10 cellular contexts compared by ENCODE assay signal in the genomic region with DNA sequence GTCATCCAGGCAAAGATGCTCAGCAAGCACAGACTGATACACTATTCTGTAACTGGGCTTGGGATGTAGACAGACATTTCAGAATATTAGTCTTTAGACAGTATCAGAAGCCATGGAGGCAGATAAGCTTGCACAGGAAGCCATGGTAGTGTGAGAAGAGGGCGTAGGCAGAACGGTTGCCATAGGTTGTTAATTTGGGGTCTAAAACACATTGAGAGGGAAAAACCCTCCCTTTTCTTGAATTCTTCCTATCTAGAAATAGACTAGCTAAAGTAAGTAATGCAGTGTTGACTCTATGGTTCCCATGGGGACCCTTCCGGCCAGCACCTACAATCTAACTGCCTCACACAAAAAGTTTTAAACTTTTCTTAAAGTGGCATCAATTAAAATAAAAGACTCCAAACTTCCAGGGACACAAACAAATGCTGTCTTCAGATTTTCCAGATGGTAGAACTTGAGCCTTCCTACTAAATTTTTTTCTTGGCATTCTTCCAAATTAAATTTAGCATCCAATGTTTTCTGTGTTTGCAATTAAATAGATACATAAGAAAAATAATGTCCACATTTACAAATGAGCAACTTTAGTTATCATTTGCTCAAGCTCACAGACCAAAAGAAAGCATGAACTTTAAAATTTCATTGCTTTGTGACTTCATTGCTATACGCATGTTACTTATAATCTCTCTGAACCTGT. TPM values are rescaled to one million over a fixed set of nuclear protein-coding genes. Genes with fewer than 3 reads are reported as not detected.
DNase-seq lines count a peak whose midpoint lies in the region; ATAC-seq and TF ChIP-seq lines count a peak whose summit lies in the region.
"Had no signal": no experiment of that assay in that cellular context is flagged by ENCODE, and none has a peak within 500 bp of the region (broad histone marks: within the 10 kb centered on the region; RNA-seq: fewer than 3 reads in every experiment).

No MANE protein-coding gene starts in this region.

- peaks cover 19% of the 10 kb centered on the region for H3K4me1 ChIP-seq in CD8-positive, alpha-beta T cell (ENCODE audit: insufficient read depth, low read length)
- H3K4me1 ChIP-seq in HUES48 (ENCODE audit: control insufficient read depth, insufficient read depth, low read length) (peaks cover 11% of the 10 kb centered on the region; the same call in 1 of the 2 replicates), body of pancreas (peaks cover 25% of the 10 kb centered on the region)

- peak overlapping the region; percentile 76 for H3K27ac ChIP-seq in CD8-positive, alpha-beta T cell (ENCODE audit: low read depth, low read length)
- H3K27ac ChIP-seq in HUES48 (ENCODE audit: low read depth, low read length) (no peak overlapping the region), body of pancreas (peak overlapping the region in 3 of 4 donors; percentile 94 to 100 (median 98))

- intact Hi-C loops in CD8-positive, alpha-beta T cell (cut with DNase I, micrococcal nuclease), result loop anchor here in 1 of 2 experiments (2.0 kb wide), 1 partner anchor 32 kb away; no protein-coding TSS in a partner anchor
- intact Hi-C loops in body of pancreas (cut with DNase I), result no loop called here
- intact Hi-C loops in natural killer cell (cut with micrococcal nuclease), result no loop called here

- no peaks in the 10 kb centered on the region for H3K27me3 Mint-ChIP-seq in CD8-positive, alpha-beta T cell (ENCODE audit: low read depth)
- H3K27me3 Mint-ChIP-seq in natural killer cell (ENCODE audit: low read depth in 2 of 2), result no peaks in the 10 kb centered on the region

- no peak for TF ChIP-seq POLR2A in body of pancreas (IDR thresholded peaks at IDR 0.05)

- H3K36me3 Mint-ChIP-seq in CD8-positive, alpha-beta T cell, result peaks cover 42% of the 10 kb centered on the region
- H3K36me3 Mint-ChIP-seq in natural killer cell, result no peaks in the 10 kb centered on the region

- H3K4me3 Mint-ChIP-seq in CD8-positive, alpha-beta T cell, result peak overlapping the region; percentile 26
- H3K4me3 Mint-ChIP-seq in natural killer cell, result peak overlapping the region; percentile 88

- peaks cover 7% of the 10 kb centered on the region for H3K36me3 ChIP-seq in CD8-positive, alpha-beta T cell (ENCODE audit: insufficient read depth, low read length)
- H3K36me3 ChIP-seq in HUES48 (ENCODE audit: control insufficient read depth, insufficient read depth, low read length) (peaks cover 43% of the 10 kb centered on the region), body of pancreas (replicated peaks in 1 of 2; ENCODE audit: insufficient read depth in 1 of 2, low read depth in 2 of 2) (peaks cover 3 to 7% of the 10 kb centered on the region in 2 donors)

- no peak for ATAC-seq in CD8-positive, alpha-beta T cell
- ATAC-seq in body of pancreas, result no peak
- ATAC-seq in natural killer cell, result no peak
- ATAC-seq in HG03520 (IDR thresholded peaks at IDR 0.05; ENCODE audit: unreplicated experiment), result no peak

- POLR2A ChIA-PET in CD8-positive, alpha-beta T cell (lab: Charles Lee), result interaction anchor here (2.0 to 3.0 kb wide), 3 partner anchors 30 to 35 kb away, joined by 9 to 32 read pairs (median 25); partner anchors contain the start of genes FKBP7 and PLEKHA3

- H3K9me3 ChIP-seq in CD8-positive, alpha-beta T cell (ENCODE audit: low read length), result no peaks in the 10 kb centered on the region
- H3K9me3 ChIP-seq in HUES48 (ENCODE audit: control insufficient read depth, insufficient read depth, low read length) (no peaks in the 10 kb centered on the region), body of pancreas (no peaks in the 10 kb centered on the region)

- CTCF ChIA-PET in CD8-positive, alpha-beta T cell (lab: Charles Lee), result interaction anchor here (3.9 kb wide), 1 partner anchor 35 kb away, joined by 24 read pairs; no protein-coding TSS in a partner anchor

- WGBS in body of pancreas, 2 donors, result 62 to 77% methylated on average over 4 of the region's 4 CpGs

- H3K27ac Mint-ChIP-seq in CD8-positive, alpha-beta T cell, result peak overlapping the region; percentile 64
- peak overlapping the region; percentile 2 to 17 for H3K27ac Mint-ChIP-seq in natural killer cell

- no peaks in the 10 kb centered on the region for H3K27me3 ChIP-seq in CD8-positive, alpha-beta T cell (ENCODE audit: insufficient read depth, low read length)
- H3K27me3 ChIP-seq in HUES48 (ENCODE audit: control insufficient read depth, insufficient read depth, low read length), result no peaks in the 10 kb centered on the region
- no peaks in the 10 kb centered on the region for H3K27me3 ChIP-seq in body of pancreas

- H3K4me3 ChIP-seq in CD8-positive, alpha-beta T cell (ENCODE audit: low read depth, low read length), result no peak overlapping the region
- peak overlapping the region; percentile 89 for H3K4me3 ChIP-seq in HUES48 (ENCODE audit: low read depth, low read length)
- no peak overlapping the region for H3K4me3 ChIP-seq in body of pancreas

- DNase-seq in CD8-positive, alpha-beta T cell, result no peak
- DNase-seq in body of pancreas (no peak), natural killer cell (no peak), Ammon's horn (ENCODE audit: low spot score) (no peak), NCI-H2081 treated with DMSO at 0.1 percent for 48 hours (lab: John Stamatoyannopoulos, UW) (no peak), kidney glomerular epithelial cell (lab: John Stamatoyannopoulos, UW) (no peak)
- DNase-seq: activated CD4-positive, alpha-beta T cell treated with anti-CD3 and anti-CD28 coated beads for 48 hours; NCI-H1436 treated with DMSO at 0.1 percent for 48 hours had no signal

- no peaks in the 10 kb centered on the region for H3K9me3 Mint-ChIP-seq in CD8-positive, alpha-beta T cell
- no peaks in the 10 kb centered on the region for H3K9me3 Mint-ChIP-seq in natural killer cell

- peaks cover 45% of the 10 kb centered on the region for H3K4me1 Mint-ChIP-seq in CD8-positive, alpha-beta T cell (ENCODE audit: low read depth)
- peaks cover 34 to 37% of the 10 kb centered on the region in 2 donors for H3K4me1 Mint-ChIP-seq in natural killer cell

- TF ChIP-seq CTCF in CD8-positive, alpha-beta T cell (IDR thresholded peaks at IDR 0.05), result no peak
- no peak for TF ChIP-seq CTCF in body of pancreas (IDR thresholded peaks at IDR 0.05)
- no peak for TF ChIP-seq CTCF in natural killer cell (IDR thresholded peaks at IDR 0.05)

- no peak overlapping the region for H3K9ac ChIP-seq in HUES48 (ENCODE audit: low read depth, low read length)

RNA-seq across cellular contexts. Expression of gene PRKRA, which starts 1.9 kb away (rescaled TPM):
- total RNA-seq in CD8-positive, alpha-beta T cell, result 100 to 1,000 TPM; 116 to 127 TPM
- total RNA-seq in body of pancreas (10 to 100 TPM; 21.5 to 35.9 TPM), natural killer cell (10 to 100 TPM; 42.1 to 48.3 (median 44.0) TPM)

RNA-seq across cellular contexts. Expression of gene PJVK, which starts 2.1 kb away (rescaled TPM):
- 1 to 10 TPM; 2.9 to 5.3 TPM for total RNA-seq in CD8-positive, alpha-beta T cell
- total RNA-seq in body of pancreas, result 1 to 10 TPM in 1 of 2 donors, not detected in 1; 4.2 TPM
- total RNA-seq in natural killer cell, result 1 to 10 TPM; 1.3 to 2.7 (median 2.5) TPM

RNA-seq across cellular contexts. Expression of gene FKBP7, which starts 29.3 kb away (rescaled TPM):
- total RNA-seq in CD8-positive, alpha-beta T cell, result under 1 TPM; 0.69 to 0.79 TPM
- total RNA-seq in body of pancreas (1 to 10 TPM; 2.9 to 4.6 TPM), natural killer cell (1 to 10 TPM; 1.1 to 1.3 (median 1.1) TPM)

RNA-seq across cellular contexts. Expression of gene PLEKHA3, which starts 31.1 kb away (rescaled TPM):
- 10 to 100 TPM; 27.6 to 29.3 TPM for total RNA-seq in CD8-positive, alpha-beta T cell
- total RNA-seq in body of pancreas (1 to 10 TPM; 5.3 to 6.5 TPM), natural killer cell (10 to 100 TPM; 22.6 to 39.1 (median 34.5) TPM)
